22 cellular contexts compared by ENCODE assay signal in genomic region chr17:19341211-19341631, GRCh38. TPM values are rescaled to one million over a fixed set of nuclear protein-coding genes. Genes with fewer than 3 reads are reported as not detected.
DNase-seq lines count a peak whose midpoint lies in the region; ATAC-seq, FAIRE-seq and TF ChIP-seq lines count a peak whose summit lies in the region.
"Had no signal": no experiment of that assay in that cellular context is flagged by ENCODE, and none has a peak within 500 bp of the region (broad histone marks: within the 10 kb centered on the region; RNA-seq: fewer than 3 reads in every experiment).

No MANE protein-coding gene starts in this region.

- no peaks in the 10 kb centered on the region for H3K36me3 ChIP-seq in right lobe of liver
- H3K36me3 ChIP-seq in sigmoid colon, result peaks cover 0 to 4% (median 0%) of the 10 kb centered on the region in 4 donors
- H3K36me3 ChIP-seq: pancreas had no signal

- DNase-seq in H54 (ENCODE audit: insufficient read length, low spot score), result no peak
- peak in 1 of 3 donors; percentile 47 for DNase-seq in right lobe of liver
- DNase-seq in sigmoid colon, result peak; percentile 59
- DNase-seq in frontal cortex (ENCODE audit: low spot score in 2 of 2), result no peak
- DNase-seq: activated CD4-positive, alpha-beta T cell treated with anti-CD3 and anti-CD28 coated beads, Interleukin-2, amount 10 ng/mL, durations not matched to agents 24 days and 14 days; activated naive CD8-positive, alpha-beta T cell treated with anti-CD3 and anti-CD28 coated beads, Interleukin-2, amount 50 U/mL, for 24 hours; central memory CD4-positive, alpha-beta T cell; DMS 273 treated with DMSO at 0.1 percent for 48 hours; foreskin keratinocyte; NCI-H1436; NCI-H524 treated with DMSO at 0.1 percent for 48 hours; testis had no signal

- peaks cover 2 to 73% (median 33%) of the 10 kb centered on the region in 4 donors for H3K4me1 ChIP-seq in right lobe of liver
- peaks cover 0 to 42% (median 29%) of the 10 kb centered on the region in 4 donors for H3K4me1 ChIP-seq in sigmoid colon
- H3K4me1 ChIP-seq: foreskin keratinocyte had no signal

- FAIRE-seq in H54 (lab: Jason Lieb, UNC), result no peak
- no peak for FAIRE-seq in frontal cortex (lab: Jason Lieb, UNC)
- FAIRE-seq: K562, pancreas, RCC 7860 had no signal

- 0 out of 2 replicates have a peak, but pooled peaks have one; percentile 17 for TF ChIP-seq POLR2A in H54 (IDR thresholded peaks at IDR 0.05; ENCODE audit: low read depth, low read length)
- TF ChIP-seq POLR2A in right lobe of liver (IDR thresholded peaks at IDR 0.05), result no peak
- TF ChIP-seq POLR2A in sigmoid colon (IDR thresholded peaks at IDR 0.05), result no peak

- TF ChIP-seq EP300 in sigmoid colon (IDR thresholded peaks at IDR 0.05), result no peak

- no peaks in the 10 kb centered on the region for H3K9me3 ChIP-seq in right lobe of liver
- no peaks in the 10 kb centered on the region for H3K9me3 ChIP-seq in sigmoid colon
- H3K9me3 ChIP-seq: pancreas, testis had no signal

- no peak for TF ChIP-seq CTCF in right lobe of liver (IDR thresholded peaks at IDR 0.05)
- TF ChIP-seq CTCF in sigmoid colon (IDR thresholded peaks at IDR 0.05), result no peak

- no peak for ATAC-seq in right lobe of liver
- no peak for ATAC-seq in HG02759 (IDR thresholded peaks at IDR 0.05; ENCODE audit: unreplicated experiment)
- ATAC-seq in HG02623 (IDR thresholded peaks at IDR 0.05; ENCODE audit: unreplicated experiment), result no peak
- ATAC-seq: activated naive CD8-positive, alpha-beta T cell treated with anti-CD3 and anti-CD28 coated beads, Interleukin-2, amount 50 U/mL, for 24 hours; foreskin keratinocyte; K562; pancreas had no signal

- H3K4me3 ChIP-seq in right lobe of liver (no peak overlapping the region), sigmoid colon (no peak overlapping the region)
- H3K4me3 ChIP-seq: K562, lung, pancreas, testis had no signal

- H3K27ac ChIP-seq in angular gyrus (ENCODE audit: low read depth, low read length) (peak overlapping the region; percentile 29), right lobe of liver (peak overlapping the region in 2 of 3 donors; percentile 2 to 40), sigmoid colon (peak overlapping the region in 1 of 4 donors; percentile 27)
- H3K27ac ChIP-seq: foreskin keratinocyte, pancreas had no signal

- H3K27me3 ChIP-seq in right lobe of liver (no peaks in the 10 kb centered on the region), sigmoid colon (no peaks in the 10 kb centered on the region)
- H3K27me3 ChIP-seq: foreskin keratinocyte, pancreas, testis had no signal

- 46% methylated on average over 7 of the region's 7 CpGs for WGBS in right lobe of liver (ENCODE audit: insufficient coverage, low coverage, low lambda C conversion rate, missing lambda C conversion rate)
- 70 to 71% methylated on average over 7 of the region's 7 CpGs for WGBS in sigmoid colon, 2 donors

- intact Hi-C loops in right lobe of liver (cut with DNase I) (no loop called here), sigmoid colon (cut with DNase I) (no loop called here)

RNA-seq across cellular contexts. Expression of gene B9D1, which starts 21.3 kb away (rescaled TPM):
- total RNA-seq in right lobe of liver (10 to 100 TPM in 2 of 6 experiments, 1 to 10 TPM in 4; 2.3 to 27.9 (median 5.7) TPM), sigmoid colon (10 to 100 TPM; 15.2 to 22.4 (median 16.0) TPM), frontal cortex (12.6 TPM)
- polyA plus RNA-seq in sigmoid colon, result 10 to 100 TPM in 1 of 3 donors, 1 to 10 TPM in 2; 6.6 to 12.1 (median 6.9) TPM

RNA-seq across cellular contexts. Expression of gene MAPK7, which starts 37.1 kb away (rescaled TPM):
- total RNA-seq in right lobe of liver, result 1 to 10 TPM; 5.7 to 9.2 (median 6.7) TPM
- total RNA-seq in sigmoid colon, result 10 to 100 TPM; 22.4 to 45.7 (median 29.5) TPM
- polyA plus RNA-seq in sigmoid colon, result 10 to 100 TPM; 18.3 to 35.9 (median 22.8) TPM
- total RNA-seq in frontal cortex, result 12.6 TPM

RNA-seq across cellular contexts. Expression of gene MFAP4, which starts 45.8 kb away (rescaled TPM):
- total RNA-seq in right lobe of liver (10 to 100 TPM in 2 of 6 experiments, 1 to 10 TPM in 4; 2.3 to 12.0 (median 6.5) TPM), sigmoid colon (100 to 1,000 TPM; 189 to 324 (median 195) TPM), frontal cortex (0.82 TPM)
- polyA plus RNA-seq in sigmoid colon, result 10 to 100 TPM in 2 of 3 donors, 1 to 10 TPM in 1; 9.9 to 52.2 (median 42.0) TPM
- total RNA-seq: activated CD4-positive, alpha-beta T cell treated with anti-CD3 and anti-CD28 coated beads, Interleukin-2, amount 10 ng/mL, durations not matched to agents 24 days and 14 days; activated T-helper 2 cell treated with anti-CD3 and anti-CD28 coated beads, Interferon-gamma antibody, Interleukin-2, Interleukin-4, amounts not matched to agents 10 μg/mL and 5 μg/mL and 100 μg/mL, durations not matched to agents 14 hours and 24 hours and 36 hours; foreskin keratinocyte; SK-MEL-5; T-helper 1 cell treated with Interleukin-12 subunit alpha and Interleukin-12 subunit beta and Interleukin-4 antibody, amounts not matched to agents 30 ng/mL and 1 ng/mL, for 36 hours had no signal
- polyA plus RNA-seq: foreskin keratinocyte had no signal

Comparison
In these comparisons a context has a peak if more than half of its experiments do, and no peak if none do; other contexts are left out.
1. RNA of gene MFAP4, which starts 45.8 kb away (total RNA-seq): 189 to 324 TPM in sigmoid colon; 2.3 to 12.0 TPM in right lobe of liver and 0.82 TPM in frontal cortex (single experiment); every median in the first group is over 10 times any median in the second.